In genomic region chr21:38959686-38960049, GRCh38 we compare ENCODE assay signal across 13 cellular contexts.
DNase-seq lines count a peak whose midpoint lies in the region; ATAC-seq and TF ChIP-seq lines count a peak whose summit lies in the region.
"Had no signal": no experiment of that assay in that cellular context is flagged by ENCODE, and none has a peak within 500 bp of the region (broad histone marks: within the 10 kb centered on the region; RNA-seq: fewer than 3 reads in every experiment).

No MANE protein-coding gene starts in this region.

- no peaks in the 10 kb centered on the region for H4K20me1 ChIP-seq in mammary epithelial cell (ENCODE audit: insufficient read depth, low read length)

- H3K4me1 ChIP-seq in mammary epithelial cell (ENCODE audit: insufficient read depth, low read length) (peaks cover 37% of the 10 kb centered on the region), lower lobe of right lung (peaks cover 33% of the 10 kb centered on the region), thyroid gland (peaks cover 8 to 14% of the 10 kb centered on the region in 2 donors)

- ATAC-seq in activated CD8-positive, alpha-beta T cell treated with anti-CD3 and anti-CD28 coated beads for 36 hours: no peak
- no peak for ATAC-seq in activated CD8-positive, alpha-beta T cell treated with anti-CD3 and anti-CD28 coated beads, Interleukin-2, amount 10 ng/mL, durations not matched to agents 7 days and 5 days
- ATAC-seq in lower lobe of right lung (no peak), HG02798 (IDR thresholded peaks at IDR 0.05; ENCODE audit: poor library complexity, unreplicated experiment) (no peak)
- ATAC-seq in effector memory CD8-positive, alpha-beta T cell (replicated peaks): no peak

- no peak overlapping the region for H3K4me3 Mint-ChIP-seq in activated CD8-positive, alpha-beta T cell treated with anti-CD3 and anti-CD28 coated beads for 36 hours
- no peak overlapping the region for H3K4me3 Mint-ChIP-seq in activated CD8-positive, alpha-beta T cell treated with anti-CD3 and anti-CD28 coated beads, Interleukin-2, amount 10 ng/mL, durations not matched to agents 7 days and 5 days
- no peak overlapping the region for H3K4me3 Mint-ChIP-seq in effector memory CD8-positive, alpha-beta T cell
- H3K4me3 Mint-ChIP-seq: activated naive CD4-positive, alpha-beta T cell treated with anti-CD3 and anti-CD28 coated beads, Interleukin-2, amount 50 U/mL, for 24 hours had no signal

- H3K4me3 ChIP-seq in mammary epithelial cell (replicated peaks in 1 of 3; ENCODE audit: insufficient read depth in 1 of 3, low read depth in 2 of 3, low read length in 3 of 3) (no peak overlapping the region), lower lobe of right lung (no peak overlapping the region), thyroid gland (replicated peaks in 1 of 3) (no peak overlapping the region)

- no peaks in the 10 kb centered on the region for H3K36me3 Mint-ChIP-seq in activated CD8-positive, alpha-beta T cell treated with anti-CD3 and anti-CD28 coated beads for 36 hours (ENCODE audit: low read depth)
- no peaks in the 10 kb centered on the region for H3K36me3 Mint-ChIP-seq in activated CD8-positive, alpha-beta T cell treated with anti-CD3 and anti-CD28 coated beads, Interleukin-2, amount 10 ng/mL, durations not matched to agents 7 days and 5 days (ENCODE audit: low read depth)
- no peaks in the 10 kb centered on the region for H3K36me3 Mint-ChIP-seq in effector memory CD8-positive, alpha-beta T cell (ENCODE audit: insufficient read depth)
- H3K36me3 Mint-ChIP-seq: activated naive CD4-positive, alpha-beta T cell treated with anti-CD3 and anti-CD28 coated beads, Interleukin-2, amount 50 U/mL, for 24 hours had no signal

- 94% methylated on average over 6 of the region's 6 CpGs for WGBS in mammary epithelial cell (ENCODE audit: low coverage, missing lambda C conversion rate)
- WGBS in thyroid gland, 2 donors: 90 to 93% methylated on average over 6 of the region's 6 CpGs

- POLR2A ChIA-PET in activated CD8-positive, alpha-beta T cell treated with anti-CD3 and anti-CD28 coated beads for 36 hours (lab: Charles Lee): no interaction called here
- POLR2A ChIA-PET in activated CD8-positive, alpha-beta T cell treated with anti-CD3 and anti-CD28 coated beads, Interleukin-2, amount 10 ng/mL, durations not matched to agents 7 days and 5 days (lab: Charles Lee): no interaction called here

- no peaks in the 10 kb centered on the region for H3K9me3 ChIP-seq in mammary epithelial cell (replicated peaks; ENCODE audit: insufficient read depth, low read length)
- H3K9me3 ChIP-seq in lower lobe of right lung: no peaks in the 10 kb centered on the region
- H3K9me3 ChIP-seq in thyroid gland: no peaks in the 10 kb centered on the region

- CTCF ChIA-PET in activated CD8-positive, alpha-beta T cell treated with anti-CD3 and anti-CD28 coated beads for 36 hours (lab: Charles Lee): interaction anchor here (0.8 to 1.3 kb wide), 3 partner anchors 14 to 44 kb away, joined by 3 to 5 read pairs (median 3); no protein-coding TSS in a partner anchor
- CTCF ChIA-PET in activated CD8-positive, alpha-beta T cell treated with anti-CD3 and anti-CD28 coated beads, Interleukin-2, amount 10 ng/mL, durations not matched to agents 7 days and 5 days (lab: Charles Lee): interaction anchor here (2.1 kb wide), 1 partner anchor 20 kb away, joined by 6 read pairs; no protein-coding TSS in a partner anchor
- CTCF ChIA-PET in mammary epithelial cell (lab: Charles Lee; ENCODE audit: low non-redundant PET): no interaction called here

- H3K27ac ChIP-seq in mammary epithelial cell (ENCODE audit: insufficient read depth, low read depth, low read length) (no peak overlapping the region), lower lobe of right lung (peak overlapping the region; percentile 81), thyroid gland (peak overlapping the region; percentile 1 to 48 (median 40))

- TSS peak; percentile 42 for BruUV-seq in mammary epithelial cell (replicated peaks; lab: Mats Ljungman, UMichigan)

- in situ Hi-C loops in mammary epithelial cell (cut with MboI; ENCODE audit: low sequenced_read_pairs in 2 of 2): no loop called here

- no peak overlapping the region for H2AFZ ChIP-seq in mammary epithelial cell (ENCODE audit: low read depth, low read length)

- H3K4me2 ChIP-seq in mammary epithelial cell (ENCODE audit: insufficient read depth, low read depth, low read length): no peak overlapping the region

- H3K27me3 Mint-ChIP-seq in activated CD8-positive, alpha-beta T cell treated with anti-CD3 and anti-CD28 coated beads for 36 hours: no peaks in the 10 kb centered on the region
- H3K27me3 Mint-ChIP-seq in activated CD8-positive, alpha-beta T cell treated with anti-CD3 and anti-CD28 coated beads, Interleukin-2, amount 10 ng/mL, durations not matched to agents 7 days and 5 days (ENCODE audit: low read depth): no peaks in the 10 kb centered on the region
- H3K27me3 Mint-ChIP-seq in effector memory CD8-positive, alpha-beta T cell: peaks cover 0 to 28% of the 10 kb centered on the region in 2 donors
- H3K27me3 Mint-ChIP-seq: activated naive CD4-positive, alpha-beta T cell treated with anti-CD3 and anti-CD28 coated beads, Interleukin-2, amount 50 U/mL, for 24 hours had no signal

- TF ChIP-seq CTCF in activated CD8-positive, alpha-beta T cell treated with anti-CD3 and anti-CD28 coated beads for 36 hours (IDR thresholded peaks at IDR 0.05): no peak
- TF ChIP-seq CTCF in mammary epithelial cell (conservative IDR thresholded peaks at IDR 0.05 in 1 of 2, IDR thresholded peaks at IDR 0.05 in 1 of 2; ENCODE audit: extremely low read depth in 1 of 2, insufficient read depth in 1 of 2, low read depth in 1 of 2, low read length in 2 of 2) (no peak), lower lobe of right lung (IDR thresholded peaks at IDR 0.05) (no peak), thyroid gland (IDR thresholded peaks at IDR 0.05) (no peak)

- peak overlapping the region; percentile 66 for H3K27ac Mint-ChIP-seq in activated CD8-positive, alpha-beta T cell treated with anti-CD3 and anti-CD28 coated beads for 36 hours
- no peak overlapping the region for H3K27ac Mint-ChIP-seq in activated CD8-positive, alpha-beta T cell treated with anti-CD3 and anti-CD28 coated beads, Interleukin-2, amount 10 ng/mL, durations not matched to agents 7 days and 5 days
- no peak overlapping the region for H3K27ac Mint-ChIP-seq in effector memory CD8-positive, alpha-beta T cell
- H3K27ac Mint-ChIP-seq: activated naive CD4-positive, alpha-beta T cell treated with anti-CD3 and anti-CD28 coated beads, Interleukin-2, amount 50 U/mL, for 24 hours had no signal

- H3K36me3 ChIP-seq in mammary epithelial cell (ENCODE audit: insufficient read depth, low read length): no peaks in the 10 kb centered on the region
- no peaks in the 10 kb centered on the region for H3K36me3 ChIP-seq in lower lobe of right lung
- H3K36me3 ChIP-seq in thyroid gland: no peaks in the 10 kb centered on the region

- no peak for TF ChIP-seq POLR2A in thyroid gland (IDR thresholded peaks at IDR 0.05)

- no peaks in the 10 kb centered on the region for H3K79me2 ChIP-seq in mammary epithelial cell (ENCODE audit: insufficient read depth, low read length)

- peaks cover 2% of the 10 kb centered on the region for H3K9me3 Mint-ChIP-seq in activated CD8-positive, alpha-beta T cell treated with anti-CD3 and anti-CD28 coated beads for 36 hours
- peaks cover 5% of the 10 kb centered on the region for H3K9me3 Mint-ChIP-seq in activated CD8-positive, alpha-beta T cell treated with anti-CD3 and anti-CD28 coated beads, Interleukin-2, amount 10 ng/mL, durations not matched to agents 7 days and 5 days (ENCODE audit: insufficient read depth)
- peaks cover 4 to 8% of the 10 kb centered on the region in 2 donors for H3K9me3 Mint-ChIP-seq in effector memory CD8-positive, alpha-beta T cell
- H3K9me3 Mint-ChIP-seq: activated naive CD4-positive, alpha-beta T cell treated with anti-CD3 and anti-CD28 coated beads, Interleukin-2, amount 50 U/mL, for 24 hours had no signal

- H3K27me3 ChIP-seq in mammary epithelial cell (ENCODE audit: insufficient read depth, low read length): no peaks in the 10 kb centered on the region
- no peaks in the 10 kb centered on the region for H3K27me3 ChIP-seq in lower lobe of right lung (ENCODE audit: low read depth)
- no peaks in the 10 kb centered on the region for H3K27me3 ChIP-seq in thyroid gland

- intact Hi-C loops in activated CD8-positive, alpha-beta T cell treated with anti-CD3 and anti-CD28 coated beads for 36 hours (cut with micrococcal nuclease): no loop called here
- intact Hi-C loops in mammary epithelial cell (cut with micrococcal nuclease) (loop anchor here (5.0 kb wide), 2 partner anchors 33 to 88 kb away; no protein-coding TSS in a partner anchor), lower lobe of right lung (cut with DNase I) (no loop called here), thyroid gland (cut with DNase I) (no loop called here)

- H3K9ac ChIP-seq in mammary epithelial cell (ENCODE audit: insufficient read depth, low read length): no peak overlapping the region

- DNase-seq in activated CD8-positive, alpha-beta T cell treated with anti-CD3 and anti-CD28 coated beads for 36 hours: no peak
- DNase-seq in activated CD8-positive, alpha-beta T cell treated with anti-CD3 and anti-CD28 coated beads, Interleukin-2, amount 10 ng/mL, durations not matched to agents 7 days and 5 days: no peak
- DNase-seq in mammary epithelial cell: no peak
- no peak for DNase-seq in lower lobe of right lung
- no peak for DNase-seq in thyroid gland
- no peak for DNase-seq in epidermal melanocyte (ENCODE audit: insufficient read length, low spot score)
- DNase-seq in effector memory CD8-positive, alpha-beta T cell: no peak
- DNase-seq: activated CD8-positive, alpha-beta memory T cell treated with anti-CD3 and anti-CD28 coated beads for 24 hours; central memory CD4-positive, alpha-beta T cell; naive thymus-derived CD4-positive, alpha-beta T cell; NCI-H1417 had no signal

- H3K4me1 Mint-ChIP-seq in activated CD8-positive, alpha-beta T cell treated with anti-CD3 and anti-CD28 coated beads for 36 hours (ENCODE audit: low read depth): peaks cover 19% of the 10 kb centered on the region
- H3K4me1 Mint-ChIP-seq in activated CD8-positive, alpha-beta T cell treated with anti-CD3 and anti-CD28 coated beads, Interleukin-2, amount 10 ng/mL, durations not matched to agents 7 days and 5 days (ENCODE audit: low read depth): peaks cover 33% of the 10 kb centered on the region
- no peaks in the 10 kb centered on the region for H3K4me1 Mint-ChIP-seq in effector memory CD8-positive, alpha-beta T cell (ENCODE audit: low read depth in 2 of 2)
- H3K4me1 Mint-ChIP-seq: activated naive CD4-positive, alpha-beta T cell treated with anti-CD3 and anti-CD28 coated beads, Interleukin-2, amount 50 U/mL, for 24 hours had no signal

- dilution Hi-C loops in mammary epithelial cell (cut with HindIII; ENCODE audit: low sequenced_read_pairs): no loop called here
